ENCODE assay signal across 9 cellular contexts in genomic region chr20:44495802-44496481, GRCh38. TPM values are rescaled to one million over a fixed set of nuclear protein-coding genes. Genes with fewer than 3 reads are reported as not detected.
A peak's percentile ranks its signal among the peaks of the same experiment; 100 is the strongest.
DNase-seq lines count a peak whose midpoint lies in the region; ATAC-seq and TF ChIP-seq lines count a peak whose summit lies in the region.
"Had no signal": no experiment of that assay in that cellular context is flagged by ENCODE, and none has a peak within 500 bp of the region (broad histone marks: within the 10 kb centered on the region; RNA-seq: fewer than 3 reads in every experiment).

No MANE protein-coding gene starts in this region.

- H3K4me2 ChIP-seq in IMR-90 (ENCODE audit: low read depth, low read length) = no peak overlapping the region; the same call in 1 of the 2 replicates

- intact Hi-C loops in CD4-positive, alpha-beta memory T cell (cut with micrococcal nuclease) = no loop called here
- intact Hi-C loops in IMR-90 (cut with micrococcal nuclease) = loop anchor here (5.0 kb wide), 1 partner anchor 116 kb away; no protein-coding TSS in a partner anchor
- intact Hi-C loops in breast epithelium (cut with DNase I; ENCODE audit: low total_unique reads) = loop anchor here (2.0 kb wide), 1 partner anchor 19 kb away; no protein-coding TSS in a partner anchor

- peak overlapping the region; percentile 81 for H2AK5ac ChIP-seq in IMR-90 (ENCODE audit: low read depth, low read length)

- no peak overlapping the region for H3K9ac ChIP-seq in IMR-90 (ENCODE audit: low read depth, low read length)

- H2BK20ac ChIP-seq in IMR-90 (ENCODE audit: low read depth, low read length) = peak overlapping the region; percentile 89

- H3K4me3 ChIP-seq in CD4-positive, alpha-beta memory T cell (ENCODE audit: low read length in 2 of 2) = no peak overlapping the region
- H3K4me3 ChIP-seq in IMR-90 (ENCODE audit: insufficient read depth, low read depth, low read length) (no peak overlapping the region), breast epithelium (no peak overlapping the region)

- TF ChIP-seq POLR2A in IMR-90 (IDR thresholded peaks at IDR 0.05; ENCODE audit: low read depth, low read length) (no peak), breast epithelium (IDR thresholded peaks at IDR 0.05) (no peak)

- POLR2A ChIA-PET in CD4-positive, alpha-beta memory T cell (lab: Charles Lee; ENCODE audit: partially characterized antibody) = no interaction called here
- POLR2A ChIA-PET in IMR-90 (lab: Charles Lee; ENCODE audit: unreplicated experiment) = no interaction called here

- peak overlapping the region; percentile 92 for H2BK120ac ChIP-seq in IMR-90 (ENCODE audit: low read depth, low read length)

- H3K36me3 Mint-ChIP-seq in CD4-positive, alpha-beta memory T cell = peaks cover 67 to 88% of the 10 kb centered on the region in 2 donors

- peaks cover 20 to 52% of the 10 kb centered on the region in 2 experiments for H3K79me1 ChIP-seq in IMR-90 (ENCODE audit: low read depth in 1 of 2, low read length in 2 of 2)

- peak overlapping the region; percentile 22 for H3K56ac ChIP-seq in IMR-90 (ENCODE audit: extremely low read depth, insufficient read depth, low read length)

- TF ChIP-seq RAD21 in IMR-90 (IDR thresholded peaks at IDR 0.05; ENCODE audit: low read length) = no peak

- H4K8ac ChIP-seq in IMR-90 (ENCODE audit: low read depth in 2 of 2, low read length in 2 of 2) = peak overlapping the region; percentile 5 to 84; a peak in 3 of 4 replicates

- H3K36me3 ChIP-seq in CD4-positive, alpha-beta memory T cell (ENCODE audit: insufficient read depth, low read length) = peaks cover 80% of the 10 kb centered on the region
- peaks cover 28% of the 10 kb centered on the region for H3K36me3 ChIP-seq in IMR-90 (ENCODE audit: control insufficient read depth, insufficient read depth, low read length)
- no peaks in the 10 kb centered on the region for H3K36me3 ChIP-seq in breast epithelium

- DNase-seq in CD4-positive, alpha-beta memory T cell = no peak
- DNase-seq in IMR-90 (peak; percentile 99), breast epithelium (ENCODE audit: low spot score in 2 of 2) (no peak), non-pigmented ciliary epithelial cell (ENCODE audit: low read depth) (peak; percentile 93), NCI-H1105 (lab: John Stamatoyannopoulos, UW) (no peak), ureter (ENCODE audit: low spot score) (no peak), NCI-H2029 treated with DMSO at 0.1 percent for 48 hours (lab: John Stamatoyannopoulos, UW) (no peak)
- DNase-seq: SHP77 treated with DMSO at 0.1 percent for 48 hours had no signal

- H3K9me3 ChIP-seq in CD4-positive, alpha-beta memory T cell (ENCODE audit: control insufficient read depth in 1 of 2, low read length in 2 of 2) = no peaks in the 10 kb centered on the region
- H3K9me3 ChIP-seq in IMR-90 (ENCODE audit: control insufficient read depth, insufficient read depth, low read length) (no peaks in the 10 kb centered on the region), breast epithelium (no peaks in the 10 kb centered on the region)

- peaks cover 5 to 13% (median 6%) of the 10 kb centered on the region in 4 donors for H3K4me1 Mint-ChIP-seq in CD4-positive, alpha-beta memory T cell

- CTCF ChIA-PET in CD4-positive, alpha-beta memory T cell (lab: Charles Lee; ENCODE audit: partially characterized antibody) = no interaction called here
- CTCF ChIA-PET in IMR-90 (lab: Yijun Ruan, JAX) = no interaction called here

- no peaks in the 10 kb centered on the region for H3K4me1 ChIP-seq in CD4-positive, alpha-beta memory T cell (ENCODE audit: insufficient read depth, low read length)
- peaks cover 31% of the 10 kb centered on the region for H3K4me1 ChIP-seq in IMR-90 (ENCODE audit: control insufficient read depth, insufficient read depth, low read length)
- no peaks in the 10 kb centered on the region for H3K4me1 ChIP-seq in breast epithelium

- H3K9me1 ChIP-seq in IMR-90 (ENCODE audit: insufficient read depth, low read length) = peaks cover 20% of the 10 kb centered on the region

- H3K27me3 Mint-ChIP-seq in CD4-positive, alpha-beta memory T cell = no peaks in the 10 kb centered on the region

- in situ Hi-C loops in IMR-90 (cut with MboI; ENCODE audit: low sequenced_read_pairs) = loop anchor here (25.0 kb wide), 1 partner anchor 1291 kb away; the partner anchor contains the start of genes DNTTIP1 and WFDC3

- ATAC-seq in IMR-90 (ENCODE audit: low read depth) (peak; percentile 45), GM19455 (IDR thresholded peaks at IDR 0.05; ENCODE audit: unreplicated experiment) (no peak)

- H2BK5ac ChIP-seq in IMR-90 (ENCODE audit: low read depth, low read length, poor library complexity, severe bottlenecking) = peak overlapping the region; percentile 98

- peak overlapping the region; percentile 56 for H4K91ac ChIP-seq in IMR-90 (ENCODE audit: insufficient read depth, low read depth, low read length)

- dilution Hi-C loops in IMR-90 (cut with HindIII; ENCODE audit: low sequenced_read_pairs, unreplicated experiment) = no loop called here

- H4K20me1 ChIP-seq in IMR-90 (ENCODE audit: insufficient read depth, low read length) = peaks cover 13% of the 10 kb centered on the region; the same call in 1 of the 2 replicates

- H3K9me3 Mint-ChIP-seq in CD4-positive, alpha-beta memory T cell = no peaks in the 10 kb centered on the region

- H3K27ac Mint-ChIP-seq in CD4-positive, alpha-beta memory T cell = peak overlapping the region; percentile 9 to 81 (median 69)

- peak overlapping the region; percentile 90 for H3K4ac ChIP-seq in IMR-90 (ENCODE audit: low read depth, low read length)

- no CpG with 5 or more reads among the region's 3 CpGs for WGBS in IMR-90 (ENCODE audit: extremely low coverage in 2 of 2, insufficient read length in 1 of 2), 2 experiments

- H2AFZ ChIP-seq in IMR-90 (replicated peaks; ENCODE audit: low read length, poor library complexity) = no peak overlapping the region

- BruUV-seq in IMR-90 (replicated peaks; lab: Mats Ljungman, UMichigan) = no TSS peak

- TF ChIP-seq CTCF in IMR-90 (conservative IDR thresholded peaks at IDR 0.05; ENCODE audit: low read depth, low read length) (no peak), breast epithelium (IDR thresholded peaks at IDR 0.05) (no peak)

- H4K5ac ChIP-seq in IMR-90 (ENCODE audit: low read depth, low read length) = peak overlapping the region; percentile 23; the same call in 1 of the 2 replicates

- H3K14ac ChIP-seq in IMR-90 (replicated peaks; ENCODE audit: low read depth, low read length) = peak overlapping the region; percentile 85

- no peak overlapping the region for H3K4me3 Mint-ChIP-seq in CD4-positive, alpha-beta memory T cell

- no peaks in the 10 kb centered on the region for H3K27me3 ChIP-seq in CD4-positive, alpha-beta memory T cell (ENCODE audit: insufficient read depth, low read length)
- H3K27me3 ChIP-seq in IMR-90 (ENCODE audit: control insufficient read depth, insufficient read depth, low read length) (no peaks in the 10 kb centered on the region), breast epithelium (no peaks in the 10 kb centered on the region)

- H3K27ac ChIP-seq in CD4-positive, alpha-beta memory T cell (ENCODE audit: low read depth, low read length) = no peak overlapping the region
- peak overlapping the region; percentile 63 for H3K27ac ChIP-seq in IMR-90 (ENCODE audit: insufficient read depth, low read length)
- H3K27ac ChIP-seq in breast epithelium = peak overlapping the region; percentile 5 to 84

- H2BK15ac ChIP-seq in IMR-90 (ENCODE audit: low read depth, low read length) = peak overlapping the region; percentile 75

- peak overlapping the region; percentile 78; the same call in 1 of the 2 replicates for H3K18ac ChIP-seq in IMR-90 (ENCODE audit: low read depth, low read length)

- peak overlapping the region; percentile 40; the same call in 1 of the 2 replicates for H3K23ac ChIP-seq in IMR-90 (ENCODE audit: low read depth, low read length)

- H2AK9ac ChIP-seq in IMR-90 (replicated peaks; ENCODE audit: low read depth, low read length, poor library complexity) = no peak overlapping the region

TF ChIP-seq in IMR-90, 13 proteins besides CTCF, POLR2A, EP300 and RAD21 (continues in another document):
- peak; percentile 25; the same call in 1 of the 2 replicates for TF ChIP-seq USF2 (IDR thresholded peaks at IDR 0.05; ENCODE audit: low read depth, low read length)
- TF ChIP-seq SMC3 (IDR thresholded peaks at IDR 0.05; ENCODE audit: low read depth, low read length) = no peak
- peak; percentile 43; the same call in 1 of the 2 replicates for TF ChIP-seq CHD1 (IDR thresholded peaks at IDR 0.05; ENCODE audit: low read depth, low read length)
- TF ChIP-seq NFE2L2 (IDR thresholded peaks at IDR 0.05; ENCODE audit: low read depth, low read length) = peak; percentile 59
- TF ChIP-seq MAZ (IDR thresholded peaks at IDR 0.05; ENCODE audit: borderline replicate concordance, low read depth, low read length) = no peak
- no peak for TF ChIP-seq MXI1 (IDR thresholded peaks at IDR 0.05; ENCODE audit: borderline replicate concordance, low read depth, low read length)
- TF ChIP-seq RFX5 (IDR thresholded peaks at IDR 0.05; ENCODE audit: low read depth, low read length) = no peak
- TF ChIP-seq RCOR1 (IDR thresholded peaks at IDR 0.05; ENCODE audit: insufficient replicate concordance, low read length) = no peak
- peak; percentile 46 for TF ChIP-seq MAFK (IDR thresholded peaks at IDR 0.05; ENCODE audit: low read depth, low read length)
- peak; percentile 74 for TF ChIP-seq BHLHE40 (IDR thresholded peaks at IDR 0.05; ENCODE audit: low read depth, low read length)

RNA-seq across cellular contexts. Expression of gene TTPAL, which starts 20.3 kb away (rescaled TPM):
- 10 to 100 TPM; 17.5 to 18.9 TPM for total RNA-seq in CD4-positive, alpha-beta memory T cell
- 10 to 100 TPM in 1 of 2 donors, 1 to 10 TPM in 1; 5.7 to 12.3 TPM for polyA plus RNA-seq in CD4-positive, alpha-beta memory T cell
- total RNA-seq in IMR-90 (2012; rRNA removed) (8.2 and 11.9 TPM in 2 replicates), breast epithelium (10 to 100 TPM; 13.5 to 40.8 (median 14.7) TPM), ureter (25.5 TPM)
- polyA plus RNA-seq in IMR-90 (2012; rRNA removed) = 18.1 and 18.8 TPM in 2 replicates
- polyA plus RNA-seq in IMR-90 (2012; cell fraction: cytosol; rRNA removed) = 8.8 and 17.5 TPM in 2 replicates
- polyA plus RNA-seq in IMR-90 (2012; cell fraction: nucleus; rRNA removed; ENCODE audit: low replicate concordance) = 17.9 and 18.6 TPM in 2 replicates

RNA-seq across cellular contexts. Expression of gene SERINC3, which starts 25.9 kb away (rescaled TPM):
- total RNA-seq in CD4-positive, alpha-beta memory T cell = 10 to 100 TPM; 84.8 to 90.1 TPM
- polyA plus RNA-seq in CD4-positive, alpha-beta memory T cell = 100 to 1,000 TPM; 184 to 212 TPM
- 88.3 and 101 TPM in 2 replicates for total RNA-seq in IMR-90 (2012; rRNA removed)
- 132 TPM in 2 replicates for polyA plus RNA-seq in IMR-90 (2012; rRNA removed)
- polyA plus RNA-seq in IMR-90 (2012; cell fraction: cytosol; rRNA removed) = 80.8 and 87.4 TPM in 2 replicates
- 53.6 and 92.5 TPM in 2 replicates for polyA plus RNA-seq in IMR-90 (2012; cell fraction: nucleus; rRNA removed; ENCODE audit: low replicate concordance)
- 100 to 1,000 TPM in 2 of 3 donors, 10 to 100 TPM in 1; 91.1 to 254 (median 100) TPM for total RNA-seq in breast epithelium
- total RNA-seq in ureter = 93.1 TPM

Comparison
In these comparisons a context has a peak if more than half of its experiments do, and no peak if none do; other contexts are left out.
1. DNase-seq: peak in IMR-90 (single experiment) and non-pigmented ciliary epithelial cell (single experiment); none in CD4-positive, alpha-beta memory T cell (0 of 5), breast epithelium (0 of 2), NCI-H1105 (single experiment), ureter (single experiment) and NCI-H2029 treated with DMSO at 0.1 percent for 48 hours (single experiment).